ENCODE assay signal across 9 cellular contexts in the genomic region with DNA sequence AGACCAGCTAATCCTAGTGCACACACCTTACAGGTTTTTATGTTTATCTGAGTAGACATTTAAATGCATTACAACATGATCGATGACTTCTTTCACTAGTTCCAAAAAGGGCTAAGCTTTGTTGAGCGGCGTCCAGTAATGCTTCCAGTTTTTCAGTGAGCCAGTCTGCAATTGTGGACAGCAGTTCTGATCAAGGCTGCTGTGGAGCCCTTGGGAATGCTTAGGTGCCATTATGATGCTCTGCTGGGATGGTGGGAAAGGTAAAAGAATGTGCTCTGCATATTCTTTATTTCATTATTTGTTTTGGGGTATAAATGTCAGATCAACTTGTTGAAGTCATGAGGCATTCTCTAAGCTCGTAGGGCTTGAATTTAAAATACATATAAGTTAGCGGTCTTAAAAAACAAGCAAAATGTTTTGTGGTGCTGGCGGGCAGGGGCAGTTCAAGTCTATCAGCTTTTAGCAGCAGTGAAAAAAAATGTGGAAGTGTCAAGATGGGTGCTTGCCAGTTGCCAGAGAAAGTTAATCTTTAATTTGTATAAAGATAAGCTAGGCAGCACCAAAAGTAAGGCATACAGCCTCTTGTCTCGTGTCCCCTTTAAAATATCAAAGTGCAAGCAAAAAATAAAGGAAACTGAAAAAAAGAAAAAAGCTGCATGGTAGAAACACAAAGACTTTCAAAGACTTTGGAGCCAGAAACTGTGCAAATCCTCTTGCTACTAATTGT. TPM values are rescaled to one million over a fixed set of nuclear protein-coding genes. Genes with fewer than 3 reads are reported as not detected.
DNase-seq lines count a peak whose midpoint lies in the region; TF ChIP-seq lines count a peak whose summit lies in the region.
"Had no signal": no experiment of that assay in that cellular context is flagged by ENCODE, and none has a peak within 500 bp of the region (broad histone marks: within the 10 kb centered on the region; RNA-seq: fewer than 3 reads in every experiment).

No MANE protein-coding gene starts in this region.

- H3K36me3 ChIP-seq in HUES48 (ENCODE audit: control insufficient read depth, insufficient read depth, low read length), result peaks cover 15% of the 10 kb centered on the region

- peaks cover 0 to 4% (median 0%) of the 10 kb centered on the region in 5 experiments for H3K9me3 Mint-ChIP-seq in brain

- H3K4me1 ChIP-seq in HUES48 (ENCODE audit: control insufficient read depth, insufficient read depth, low read length) (peaks cover 40% of the 10 kb centered on the region), mononuclear cell (ENCODE audit: insufficient read depth, low read length) (peaks cover 46% of the 10 kb centered on the region)

- peaks cover 53% of the 10 kb centered on the region for H3K4me1 Mint-ChIP-seq in brain

- peak overlapping the region; percentile 81 to 99 (median 92) for H3K4me3 Mint-ChIP-seq in brain

- H3K9me3 ChIP-seq in HUES48 (ENCODE audit: control insufficient read depth, insufficient read depth, low read length) (no peaks in the 10 kb centered on the region), mononuclear cell (ENCODE audit: low read depth, low read length) (no peaks in the 10 kb centered on the region)

- H3K4me3 ChIP-seq in AG10803 (ENCODE audit: low read length) (peak overlapping the region; percentile 76), HUES48 (ENCODE audit: low read depth, low read length) (peak overlapping the region; percentile 86), mononuclear cell (ENCODE audit: low read length) (peak overlapping the region; percentile 65)

- H3K27ac Mint-ChIP-seq in brain, result peak overlapping the region in 4 of 5 experiments; percentile 52 to 98 (median 89)

- TF ChIP-seq CTCF in AG10803 (conservative IDR thresholded peaks at IDR 0.05; ENCODE audit: low read length) (no peak), brain (conservative IDR thresholded peaks at IDR 0.05) (no peak), GM10266 (IDR thresholded peaks at IDR 0.05; ENCODE audit: control insufficient read depth, insufficient read depth, low read depth, missing control alignments) (no peak)

- peak overlapping the region; percentile 91 for H3K9ac ChIP-seq in HUES48 (ENCODE audit: low read depth, low read length)

- H3K27me3 ChIP-seq in HUES48 (ENCODE audit: control insufficient read depth, insufficient read depth, low read length) (no peaks in the 10 kb centered on the region), mononuclear cell (ENCODE audit: insufficient read depth, low read length) (no peaks in the 10 kb centered on the region)

- H3K27ac ChIP-seq in HUES48 (ENCODE audit: low read depth, low read length), result peak overlapping the region; percentile 76

- H3K36me3 Mint-ChIP-seq in brain, result peaks cover 7% of the 10 kb centered on the region

- DNase-seq in AG10803 (ENCODE audit: low read depth), result no peak
- no peak for DNase-seq in COR-L47 (lab: John Stamatoyannopoulos, UW)
- no peak for DNase-seq in NCI-H226
- no peak for DNase-seq in GM10266 (ENCODE audit: extremely low spot score)
- DNase-seq in stimulated activated CD4-positive, alpha-beta T cell treated with anti-CD3 and anti-CD28 coated beads, Interleukin-1b, Interleukin-23, amount 100 ng/mL, for 48 hours, result no peak
- DNase-seq: dermis blood vessel endothelial cell had no signal

- H3K27me3 Mint-ChIP-seq in brain, result peaks cover 9% of the 10 kb centered on the region

RNA-seq across cellular contexts. Expression of gene MID1IP1, which starts 5.8 kb away (rescaled TPM):
- 108 TPM for polyA plus RNA-seq in brain (ENCODE audit: insufficient read depth, low read depth, low replicate concordance)
- 61.2 TPM for total RNA-seq in mononuclear cell
